In genomic region chr9:16869961-16870605, GRCh38 we compare ENCODE assay signal across 8 cellular contexts. TPM values are rescaled to one million over a fixed set of nuclear protein-coding genes. Genes with fewer than 3 reads are reported as not detected.
DNase-seq lines count a peak whose midpoint lies in the region; ATAC-seq and TF ChIP-seq lines count a peak whose summit lies in the region.

No MANE protein-coding gene starts in this region.

- H3K9me3 ChIP-seq in esophagus squamous epithelium, result no peaks in the 10 kb centered on the region
- no peaks in the 10 kb centered on the region for H3K9me3 ChIP-seq in naive thymus-derived CD4-positive, alpha-beta T cell (ENCODE audit: control insufficient read depth in 2 of 3, low read length in 3 of 3)

- peaks cover 0 to 70% (median 0%) of the 10 kb centered on the region in 3 donors for H3K4me1 ChIP-seq in esophagus squamous epithelium
- H3K4me1 ChIP-seq in naive thymus-derived CD4-positive, alpha-beta T cell (ENCODE audit: control insufficient read depth in 2 of 2, insufficient read depth in 2 of 2, low read length in 2 of 2), result no peaks in the 10 kb centered on the region

- H3K4me1 Mint-ChIP-seq in naive thymus-derived CD4-positive, alpha-beta T cell, result peaks cover 0 to 14% (median 5%) of the 10 kb centered on the region in 7 donors

- peak; percentile 33 for ATAC-seq in naive thymus-derived CD4-positive, alpha-beta T cell
- ATAC-seq in GM21737 (IDR thresholded peaks at IDR 0.05; ENCODE audit: unreplicated experiment) (no peak), GM19324 (IDR thresholded peaks at IDR 0.05; ENCODE audit: low FRiP score, unreplicated experiment) (no peak)

- no peak overlapping the region for H3K27ac Mint-ChIP-seq in naive thymus-derived CD4-positive, alpha-beta T cell

- peak overlapping the region in 3 of 10 donors; percentile 15 to 52 (median 41) for H3K4me3 Mint-ChIP-seq in naive thymus-derived CD4-positive, alpha-beta T cell

- peak overlapping the region; percentile 81 to 95 (median 92) for H3K27ac ChIP-seq in esophagus squamous epithelium
- no peak overlapping the region for H3K27ac ChIP-seq in naive thymus-derived CD4-positive, alpha-beta T cell (ENCODE audit: low read depth, low read length)

- TF ChIP-seq CTCF in LNCaP clone FGC (IDR thresholded peaks at IDR 0.05; ENCODE audit: control insufficient read depth, extremely low read depth, insufficient read depth) (no peak), esophagus squamous epithelium (IDR thresholded peaks at IDR 0.05) (peak in 2 of 6 experiments; percentile 2 to 7)

- TF ChIP-seq POLR2A in esophagus squamous epithelium (IDR thresholded peaks at IDR 0.05), result no peak

- H3K27me3 ChIP-seq in esophagus squamous epithelium, result peaks cover 0 to 27% (median 0%) of the 10 kb centered on the region in 4 donors
- H3K27me3 ChIP-seq in naive thymus-derived CD4-positive, alpha-beta T cell (ENCODE audit: control insufficient read depth in 2 of 2, insufficient read depth in 2 of 2, low read length in 2 of 2), result peaks cover 0 to 3% of the 10 kb centered on the region in 2 donors

- DNase-seq in AG08396 (ENCODE audit: low spot score) (peak; percentile 56), LNCaP clone FGC (ENCODE audit: low read depth) (no peak), esophagus squamous epithelium (lab: John Stamatoyannopoulos, UW) (no peak), NCI-H524 treated with DMSO at 0.1 percent for 48 hours (lab: John Stamatoyannopoulos, UW) (no peak), cerebellum (ENCODE audit: low spot score) (no peak)
- DNase-seq in naive thymus-derived CD4-positive, alpha-beta T cell, result no peak

- intact Hi-C loops in esophagus squamous epithelium (cut with DNase I), result loop anchor here (10.0 kb wide), 2 partner anchors 125 to 135 kb away; no protein-coding TSS in a partner anchor
- intact Hi-C loops in naive thymus-derived CD4-positive, alpha-beta T cell (cut with micrococcal nuclease), result no loop called here

- 1 to 4% methylated on average over 9 to 31 of the region's 57 CpGs for WGBS in esophagus squamous epithelium, 2 donors

- CTCF ChIA-PET in naive thymus-derived CD4-positive, alpha-beta T cell (lab: Charles Lee), result no interaction called here

- peaks cover 0 to 4% (median 0%) of the 10 kb centered on the region in 5 donors for H3K36me3 Mint-ChIP-seq in naive thymus-derived CD4-positive, alpha-beta T cell

- H3K4me3 ChIP-seq in LNCaP clone FGC (ENCODE audit: low read depth, low read length) (peak overlapping the region; percentile 62), esophagus squamous epithelium (peak overlapping the region; percentile 56 to 85 (median 82))
- H3K4me3 ChIP-seq in naive thymus-derived CD4-positive, alpha-beta T cell (ENCODE audit: low read length), result no peak overlapping the region

- POLR2A ChIA-PET in naive thymus-derived CD4-positive, alpha-beta T cell (lab: Charles Lee), result no interaction called here

- peaks cover 0 to 15% (median 3%) of the 10 kb centered on the region in 11 donors for H3K9me3 Mint-ChIP-seq in naive thymus-derived CD4-positive, alpha-beta T cell

- H3K36me3 ChIP-seq in esophagus squamous epithelium, result no peaks in the 10 kb centered on the region
- no peaks in the 10 kb centered on the region for H3K36me3 ChIP-seq in naive thymus-derived CD4-positive, alpha-beta T cell (ENCODE audit: control insufficient read depth in 2 of 3, insufficient read depth in 3 of 3, low read length in 3 of 3)

- peaks cover 33 to 48% (median 43%) of the 10 kb centered on the region in 5 donors for H3K27me3 Mint-ChIP-seq in naive thymus-derived CD4-positive, alpha-beta T cell

RNA-seq across cellular contexts. Expression of gene BNC2, which starts 0.4 kb away (rescaled TPM):
- total RNA-seq in esophagus squamous epithelium (10 to 100 TPM in 2 of 4 donors, 1 to 10 TPM in 2; 3.6 to 41.8 (median 8.5) TPM), cerebellum (5.2 TPM)
- 1 to 10 TPM in 2 of 5 experiments, under 1 TPM in 2, not detected in 1; 0.05 to 1.5 (median 0.59) TPM for total RNA-seq in naive thymus-derived CD4-positive, alpha-beta T cell
- not detected for polyA plus RNA-seq in naive thymus-derived CD4-positive, alpha-beta T cell
